ENCODE assay signal across 9 cellular contexts in genomic region chr5:140708787-140709186, GRCh38. TPM values are rescaled to one million over a fixed set of nuclear protein-coding genes. Genes with fewer than 3 reads are reported as not detected.
A peak's percentile ranks its signal among the peaks of the same experiment; 100 is the strongest.
DNase-seq lines count a peak whose midpoint lies in the region; ATAC-seq, FAIRE-seq and TF ChIP-seq lines count a peak whose summit lies in the region.
"Not testable (repeated sequence)": the region's sequence is repeated elsewhere in the genome, so short reads cannot be mapped to it uniquely, and the experiment has no call there.
"Had no signal": no experiment of that assay in that cellular context is flagged by ENCODE, and none has a peak within 500 bp of the region (broad histone marks: within the 10 kb centered on the region; RNA-seq: fewer than 3 reads in every experiment).

No MANE protein-coding gene starts in this region.

- not testable (repeated sequence) for ATAC-seq in CD4-positive, alpha-beta T cell (ENCODE audit: poor library complexity); T-helper 17 cell; activated T-helper 17 cell treated with anti-CD3 and anti-CD28 coated beads, Interleukin-2, amount 50 U/mL, for 72 hours (replicated peaks); natural killer cell treated with Interleukin-12 subunit alpha and Interleukin-12 subunit beta and Interleukin-15 and Interleukin-18, amount 100 ng/mL, for 72 hours
- peak; percentile 55 for ATAC-seq in HepG2

- H4K20me1 ChIP-seq in HepG2 (ENCODE audit: insufficient read depth, low read length), result not testable (repeated sequence)

- H3K36me3 ChIP-seq in HepG2 (replicated peaks in 1 of 2; ENCODE audit: control insufficient read depth in 1 of 2, insufficient read depth in 2 of 2, low read length in 2 of 2), result peaks cover 8 to 26% of the 10 kb centered on the region in 2 experiments

- peaks cover 27% of the 10 kb centered on the region for H3K4me1 Mint-ChIP-seq in CD4-positive, alpha-beta T cell (ENCODE audit: low read depth)
- H3K4me1 Mint-ChIP-seq in T-helper 17 cell, result peaks cover 28% of the 10 kb centered on the region
- peaks cover 17% of the 10 kb centered on the region for H3K4me1 Mint-ChIP-seq in activated T-helper 17 cell treated with anti-CD3 and anti-CD28 coated beads, Interleukin-2, amount 50 U/mL, for 72 hours
- H3K4me1 Mint-ChIP-seq in natural killer cell treated with Interleukin-12 subunit alpha and Interleukin-12 subunit beta and Interleukin-15 and Interleukin-18, amount 100 ng/mL, for 72 hours (ENCODE audit: low read depth in 2 of 2), result peaks cover 22 to 30% of the 10 kb centered on the region in 2 donors
- H3K4me1 Mint-ChIP-seq in type B pancreatic cell (ENCODE audit: unreplicated experiment), result peaks cover 10% of the 10 kb centered on the region

- not testable (repeated sequence) for BruUV-seq in HepG2 (replicated peaks; lab: Mats Ljungman, UMichigan)

- DNase-seq in CD4-positive, alpha-beta T cell; T-helper 17 cell; natural killer cell treated with Interleukin-12 subunit alpha and Interleukin-12 subunit beta and Interleukin-15 and Interleukin-18, amount 100 ng/mL, for 72 hours (ENCODE audit: low spot score); type B pancreatic cell (ENCODE audit: extremely low spot score, unreplicated experiment): not testable (repeated sequence)
- peak; percentile 2 for DNase-seq in NCI-H510A treated with DMSO at 0.1 percent for 48 hours (lab: John Stamatoyannopoulos, UW)
- peak; percentile 77 for DNase-seq in HepG2 (ENCODE audit: low spot score)

- not testable (repeated sequence) for H3K9me3 ChIP-seq in CD4-positive, alpha-beta T cell (ENCODE audit: control insufficient read depth, low read length); T-helper 17 cell (ENCODE audit: control insufficient read depth, low read length, poor library complexity, severe bottlenecking); HepG2 (ENCODE audit: low read length)

- FAIRE-seq in HepG2 (lab: Jason Lieb, UNC), result peak; percentile 69

- intact Hi-C loops in CD4-positive, alpha-beta T cell (cut with DNase I, micrococcal nuclease); HepG2 (cut with micrococcal nuclease; ENCODE audit: unreplicated experiment): not testable (repeated sequence)

- TF ChIP-seq CTCF in CD4-positive, alpha-beta T cell (IDR thresholded peaks at IDR 0.05); HepG2 (CRISPR knock-in tag; IDR thresholded peaks at IDR 0.05); type B pancreatic cell (conservative IDR thresholded peaks at IDR 0.05): not testable (repeated sequence)

- TF ChIP-seq EP300 in HepG2 (IDR thresholded peaks at IDR 0.05; ENCODE audit: low read depth in 2 of 2, low read length in 2 of 2); HepG2 (CRISPR knock-in tag; IDR thresholded peaks at IDR 0.05; ENCODE audit: borderline replicate concordance): not testable (repeated sequence)

- H3K4me3 Mint-ChIP-seq in CD4-positive, alpha-beta T cell, result peak overlapping the region; percentile 99
- not testable (repeated sequence) for H3K4me3 Mint-ChIP-seq in T-helper 17 cell
- H3K4me3 Mint-ChIP-seq in activated T-helper 17 cell treated with anti-CD3 and anti-CD28 coated beads, Interleukin-2, amount 50 U/mL, for 72 hours, result peak overlapping the region; percentile 95
- peak overlapping the region; percentile 38 for H3K4me3 Mint-ChIP-seq in natural killer cell treated with Interleukin-12 subunit alpha and Interleukin-12 subunit beta and Interleukin-15 and Interleukin-18, amount 100 ng/mL, for 72 hours
- peak overlapping the region; percentile 47 for H3K4me3 Mint-ChIP-seq in type B pancreatic cell

- H3K27ac ChIP-seq in CD4-positive, alpha-beta T cell (ENCODE audit: low read depth, low read length), result not testable (repeated sequence)
- peak overlapping the region; percentile 23 for H3K27ac ChIP-seq in HepG2 (ENCODE audit: extremely low read length, insufficient read depth, low read length)

- peaks cover 58% of the 10 kb centered on the region for H3K36me3 Mint-ChIP-seq in CD4-positive, alpha-beta T cell (ENCODE audit: low read depth)
- H3K36me3 Mint-ChIP-seq in T-helper 17 cell (ENCODE audit: low read depth), result peaks cover 13% of the 10 kb centered on the region
- H3K36me3 Mint-ChIP-seq in activated T-helper 17 cell treated with anti-CD3 and anti-CD28 coated beads, Interleukin-2, amount 50 U/mL, for 72 hours (ENCODE audit: low read depth), result peaks cover 54% of the 10 kb centered on the region
- H3K36me3 Mint-ChIP-seq in natural killer cell treated with Interleukin-12 subunit alpha and Interleukin-12 subunit beta and Interleukin-15 and Interleukin-18, amount 100 ng/mL, for 72 hours, result peaks cover 21% of the 10 kb centered on the region
- H3K36me3 Mint-ChIP-seq in type B pancreatic cell, result peaks cover 20% of the 10 kb centered on the region

- not testable (repeated sequence) for TF ChIP-seq RAD21 in HepG2 (CRISPR knock-in tag; IDR thresholded peaks at IDR 0.05)

- H3K4me1 ChIP-seq in HepG2 (ENCODE audit: insufficient read depth, low read length), result peaks cover 24% of the 10 kb centered on the region

- H2AFZ ChIP-seq in HepG2 (ENCODE audit: low read length), result not testable (repeated sequence)

- not testable (repeated sequence) for H3K27me3 ChIP-seq in CD4-positive, alpha-beta T cell (ENCODE audit: control insufficient read depth, insufficient read depth, low read length); HepG2 (ENCODE audit: control insufficient read depth in 1 of 2, insufficient read depth in 2 of 2, low read length in 2 of 2)

- POLR2A ChIA-PET in CD4-positive, alpha-beta T cell (lab: Charles Lee), result interaction anchor here (1.7 to 3.3 kb wide), 4 partner anchors 7 to 17 kb away, joined by 5 to 72 read pairs (median 20); partner anchors contain the start of genes HARS1, HARS2 and ZMAT2
- POLR2A ChIA-PET in HepG2 (lab: Yijun Ruan, JAX), result interaction anchor here (0.7 to 3.4 kb wide), 5 partner anchors 9 to 151 kb away, joined by 3 to 26 read pairs (median 7); partner anchors contain the start of genes HARS1, HARS2, IK and NDUFA2

- H3K9me3 Mint-ChIP-seq in CD4-positive, alpha-beta T cell; activated T-helper 17 cell treated with anti-CD3 and anti-CD28 coated beads, Interleukin-2, amount 50 U/mL, for 72 hours; natural killer cell treated with Interleukin-12 subunit alpha and Interleukin-12 subunit beta and Interleukin-15 and Interleukin-18, amount 100 ng/mL, for 72 hours; type B pancreatic cell: not testable (repeated sequence)

- H3K4me3 ChIP-seq in HepG2 (replicated peaks in 1 of 3; ENCODE audit: insufficient read depth in 1 of 3, low read depth in 2 of 3, low read length in 3 of 3), result not testable (repeated sequence)

- WGBS in HepG2 (ENCODE audit: low lambda C conversion rate), result 26% methylated on average over 9 of the region's 9 CpGs

- H3K27ac Mint-ChIP-seq in CD4-positive, alpha-beta T cell, result peak overlapping the region; percentile 98
- peak overlapping the region; percentile 99 for H3K27ac Mint-ChIP-seq in T-helper 17 cell
- not testable (repeated sequence) for H3K27ac Mint-ChIP-seq in activated T-helper 17 cell treated with anti-CD3 and anti-CD28 coated beads, Interleukin-2, amount 50 U/mL, for 72 hours; type B pancreatic cell
- peak overlapping the region; percentile 97 to 98 for H3K27ac Mint-ChIP-seq in natural killer cell treated with Interleukin-12 subunit alpha and Interleukin-12 subunit beta and Interleukin-15 and Interleukin-18, amount 100 ng/mL, for 72 hours

- H3K79me2 ChIP-seq in HepG2 (ENCODE audit: insufficient read depth, low read length), result not testable (repeated sequence)

- H3K9ac ChIP-seq in HepG2 (ENCODE audit: insufficient read depth, low read depth, low read length), result not testable (repeated sequence)

- not testable (repeated sequence) for H3K4me2 ChIP-seq in HepG2 (ENCODE audit: low read depth, low read length)

- CTCF ChIA-PET in CD4-positive, alpha-beta T cell (lab: Charles Lee), result interaction anchor here (0.8 kb wide), 1 partner anchor 11 kb away, joined by 3 read pairs; no protein-coding TSS in a partner anchor
- CTCF ChIA-PET in HepG2 (lab: Yijun Ruan, JAX; ENCODE audit: low intra/inter-chr PET ratio, low total read pairs), result not testable (repeated sequence)

- in situ Hi-C loops in HepG2 (cut with HindIII; ENCODE audit: extremely low pct_ligation_motif_present, low pct_unique_long_range_greater_than_20kb), result not testable (repeated sequence)

- not testable (repeated sequence) for TF ChIP-seq POLR2A in HepG2 (IDR thresholded peaks at IDR 0.05; ENCODE audit: insufficient read depth in 1 of 2, low read depth in 2 of 2, low read length in 2 of 2)

- not testable (repeated sequence) for H3K27me3 Mint-ChIP-seq in CD4-positive, alpha-beta T cell; T-helper 17 cell; activated T-helper 17 cell treated with anti-CD3 and anti-CD28 coated beads, Interleukin-2, amount 50 U/mL, for 72 hours; natural killer cell treated with Interleukin-12 subunit alpha and Interleukin-12 subunit beta and Interleukin-15 and Interleukin-18, amount 100 ng/mL, for 72 hours; type B pancreatic cell

RNA-seq across cellular contexts. Expression of gene ZMAT2, which starts 8.5 kb away (rescaled TPM):
- 10 to 100 TPM; 29.0 to 32.3 TPM for total RNA-seq in CD4-positive, alpha-beta T cell
- 10 to 100 TPM; 40.9 to 41.5 TPM for total RNA-seq in T-helper 17 cell
- total RNA-seq in activated T-helper 17 cell treated with anti-CD3 and anti-CD28 coated beads, Interleukin-2, amount 50 U/mL, for 72 hours, result 10 to 100 TPM; 47.5 to 58.0 TPM
- total RNA-seq in HepG2 (2016; rRNA removed; fragmentation: Illumina TruSeq; extraction: Trizol), result 92.8 and 141 TPM in 2 replicates
- total RNA-seq in HepG2 (2016; cell fraction: cytosol; rRNA removed; fragmentation: Illumina TruSeq; extraction: Trizol; ENCODE audit: low read depth), result 10.7 and 14.9 TPM in 2 replicates
- total RNA-seq in HepG2 (2016; cell fraction: insoluble cytoplasmic fraction; rRNA removed; fragmentation: Illumina TruSeq; extraction: Trizol), result 96.7 and 141 TPM in 2 replicates
- total RNA-seq in HepG2 (2016; cell fraction: membrane; rRNA removed; fragmentation: Illumina TruSeq; extraction: Trizol), result 28.5 and 32.2 TPM in 2 replicates
- total RNA-seq in HepG2 (2016; cell fraction: nucleus; rRNA removed; fragmentation: Illumina TruSeq; extraction: Trizol), result 35.3 and 39.3 TPM in 2 replicates
- 25.2 and 35.4 TPM in 2 replicates for polyA plus RNA-seq in HepG2 (2011; rRNA removed)
- polyA plus RNA-seq in HepG2 (2011; cell fraction: cytosol; rRNA removed), result 17.2 and 23.5 TPM in 2 replicates
- 10.4 and 17.0 TPM in 2 replicates for polyA plus RNA-seq in HepG2 (2011; cell fraction: nucleus; rRNA removed)
- polyA plus RNA-seq in HepG2 (2012), result 49.4 and 69.0 TPM in 2 replicates
- polyA plus RNA-seq in HepG2 (2016; cell fraction: cytosol; fragmentation: Illumina TruSeq; extraction: Trizol; ENCODE audit: low read depth), result 13.7 and 14.3 TPM in 2 replicates
- polyA plus RNA-seq in HepG2 (2016; cell fraction: insoluble cytoplasmic fraction; fragmentation: Illumina TruSeq; extraction: Trizol; ENCODE audit: low read depth), result 181 and 206 TPM in 2 replicates
- 25.7 and 27.5 TPM in 2 replicates for polyA plus RNA-seq in HepG2 (2016; cell fraction: membrane; fragmentation: Illumina TruSeq; extraction: Trizol; ENCODE audit: low read depth)
- 72.2 and 82.2 TPM in 2 replicates for polyA plus RNA-seq in HepG2 (2016; cell fraction: nucleus; fragmentation: Illumina TruSeq; extraction: Trizol; ENCODE audit: insufficient read depth, low read depth)
- 16.0 and 31.9 TPM in 2 replicates for polyA minus RNA-seq in HepG2 (2011; rRNA and poly(A)+ RNA removed; ENCODE audit: low replicate concordance)
- 7.4 and 9.7 TPM in 2 replicates for polyA minus RNA-seq in HepG2 (2011; cell fraction: cytosol; rRNA and poly(A)+ RNA removed)
- 22.8 and 25.5 TPM in 2 replicates for polyA minus RNA-seq in HepG2 (2011; cell fraction: nucleus; rRNA and poly(A)+ RNA removed)
- 10 to 100 TPM; 57.0 to 62.1 TPM for total RNA-seq in natural killer cell treated with Interleukin-12 subunit alpha and Interleukin-12 subunit beta and Interleukin-15 and Interleukin-18, amount 100 ng/mL, for 72 hours
- total RNA-seq in type B pancreatic cell (ENCODE audit: low replicate concordance), result 57.4 and 59.0 TPM in 2 replicates

RNA-seq across cellular contexts. Expression of gene HARS2, which starts 17.5 kb away (rescaled TPM):
- total RNA-seq in CD4-positive, alpha-beta T cell, result 10 to 100 TPM; 38.1 to 38.3 TPM
- total RNA-seq in T-helper 17 cell (10 to 100 TPM; 33.5 to 34.9 TPM), HepG2 (2016; rRNA removed; fragmentation: Illumina TruSeq; extraction: Trizol) (25.8 and 28.3 TPM in 2 replicates), type B pancreatic cell (ENCODE audit: low replicate concordance) (35.3 and 39.3 TPM in 2 replicates)
- total RNA-seq in activated T-helper 17 cell treated with anti-CD3 and anti-CD28 coated beads, Interleukin-2, amount 50 U/mL, for 72 hours, result 10 to 100 TPM; 24.7 to 30.2 TPM
- 5.1 and 6.4 TPM in 2 replicates for total RNA-seq in HepG2 (2016; cell fraction: cytosol; rRNA removed; fragmentation: Illumina TruSeq; extraction: Trizol; ENCODE audit: low read depth)
- total RNA-seq in HepG2 (2016; cell fraction: insoluble cytoplasmic fraction; rRNA removed; fragmentation: Illumina TruSeq; extraction: Trizol), result 26.9 and 28.1 TPM in 2 replicates
- 9.4 and 11.0 TPM in 2 replicates for total RNA-seq in HepG2 (2016; cell fraction: membrane; rRNA removed; fragmentation: Illumina TruSeq; extraction: Trizol)
- total RNA-seq in HepG2 (2016; cell fraction: nucleus; rRNA removed; fragmentation: Illumina TruSeq; extraction: Trizol), result 24.3 and 26.6 TPM in 2 replicates
- polyA plus RNA-seq in HepG2 (2011; rRNA removed), result 17.6 and 17.9 TPM in 2 replicates
- 11.2 and 13.9 TPM in 2 replicates for polyA plus RNA-seq in HepG2 (2011; cell fraction: cytosol; rRNA removed)
- 29.0 and 33.3 TPM in 2 replicates for polyA plus RNA-seq in HepG2 (2011; cell fraction: nucleus; rRNA removed)
- 14.2 and 15.4 TPM in 2 replicates for polyA plus RNA-seq in HepG2 (2012)
- polyA plus RNA-seq in HepG2 (2016; cell fraction: cytosol; fragmentation: Illumina TruSeq; extraction: Trizol; ENCODE audit: low read depth), result 1.7 and 2.6 TPM in 2 replicates
- 21.7 and 22.7 TPM in 2 replicates for polyA plus RNA-seq in HepG2 (2016; cell fraction: insoluble cytoplasmic fraction; fragmentation: Illumina TruSeq; extraction: Trizol; ENCODE audit: low read depth)
- polyA plus RNA-seq in HepG2 (2016; cell fraction: membrane; fragmentation: Illumina TruSeq; extraction: Trizol; ENCODE audit: low read depth), result 4.5 and 5.1 TPM in 2 replicates
- polyA plus RNA-seq in HepG2 (2016; cell fraction: nucleus; fragmentation: Illumina TruSeq; extraction: Trizol; ENCODE audit: insufficient read depth, low read depth), result 34.6 and 36.3 TPM in 2 replicates
- 18.1 and 21.0 TPM in 2 replicates for polyA minus RNA-seq in HepG2 (2011; rRNA and poly(A)+ RNA removed; ENCODE audit: low replicate concordance)
- polyA minus RNA-seq in HepG2 (2011; cell fraction: cytosol; rRNA and poly(A)+ RNA removed), result 8.6 and 10.0 TPM in 2 replicates
- 44.9 and 58.2 TPM in 2 replicates for polyA minus RNA-seq in HepG2 (2011; cell fraction: nucleus; rRNA and poly(A)+ RNA removed)
- 10 to 100 TPM; 28.2 to 33.9 TPM for total RNA-seq in natural killer cell treated with Interleukin-12 subunit alpha and Interleukin-12 subunit beta and Interleukin-15 and Interleukin-18, amount 100 ng/mL, for 72 hours

RNA-seq across cellular contexts. Expression of gene HARS1, which starts 17.6 kb away (rescaled TPM):
- total RNA-seq in CD4-positive, alpha-beta T cell, result 10 to 100 TPM; 53.5 to 54.1 TPM
- total RNA-seq in T-helper 17 cell (10 to 100 TPM; 44.8 to 49.3 TPM), HepG2 (2016; rRNA removed; fragmentation: Illumina TruSeq; extraction: Trizol) (66.2 and 78.8 TPM in 2 replicates), type B pancreatic cell (ENCODE audit: low replicate concordance) (55.3 and 67.7 TPM in 2 replicates)
- 100 to 1,000 TPM in 1 of 2 donors, 10 to 100 TPM in 1; 82.2 to 103 TPM for total RNA-seq in activated T-helper 17 cell treated with anti-CD3 and anti-CD28 coated beads, Interleukin-2, amount 50 U/mL, for 72 hours
- 13.1 and 14.5 TPM in 2 replicates for total RNA-seq in HepG2 (2016; cell fraction: cytosol; rRNA removed; fragmentation: Illumina TruSeq; extraction: Trizol; ENCODE audit: low read depth)
- total RNA-seq in HepG2 (2016; cell fraction: insoluble cytoplasmic fraction; rRNA removed; fragmentation: Illumina TruSeq; extraction: Trizol), result 70.2 and 81.1 TPM in 2 replicates
- total RNA-seq in HepG2 (2016; cell fraction: membrane; rRNA removed; fragmentation: Illumina TruSeq; extraction: Trizol), result 20.9 and 21.9 TPM in 2 replicates
- 45.1 and 48.6 TPM in 2 replicates for total RNA-seq in HepG2 (2016; cell fraction: nucleus; rRNA removed; fragmentation: Illumina TruSeq; extraction: Trizol)
- 36.9 and 37.2 TPM in 2 replicates for polyA plus RNA-seq in HepG2 (2011; rRNA removed)
- 33.8 and 44.9 TPM in 2 replicates for polyA plus RNA-seq in HepG2 (2011; cell fraction: cytosol; rRNA removed)
- 45.2 and 53.9 TPM in 2 replicates for polyA plus RNA-seq in HepG2 (2011; cell fraction: nucleus; rRNA removed)
- 36.0 and 36.8 TPM in 2 replicates for polyA plus RNA-seq in HepG2 (2012)
- 7.2 and 8.5 TPM in 2 replicates for polyA plus RNA-seq in HepG2 (2016; cell fraction: cytosol; fragmentation: Illumina TruSeq; extraction: Trizol; ENCODE audit: low read depth)
- polyA plus RNA-seq in HepG2 (2016; cell fraction: insoluble cytoplasmic fraction; fragmentation: Illumina TruSeq; extraction: Trizol; ENCODE audit: low read depth), result 86.5 and 89.9 TPM in 2 replicates
- polyA plus RNA-seq in HepG2 (2016; cell fraction: membrane; fragmentation: Illumina TruSeq; extraction: Trizol; ENCODE audit: low read depth), result 13.6 and 14.8 TPM in 2 replicates
- polyA plus RNA-seq in HepG2 (2016; cell fraction: nucleus; fragmentation: Illumina TruSeq; extraction: Trizol; ENCODE audit: insufficient read depth, low read depth), result 117 and 121 TPM in 2 replicates
- 23.8 and 62.7 TPM in 2 replicates for polyA minus RNA-seq in HepG2 (2011; rRNA and poly(A)+ RNA removed; ENCODE audit: low replicate concordance)
- 19.5 and 25.5 TPM in 2 replicates for polyA minus RNA-seq in HepG2 (2011; cell fraction: cytosol; rRNA and poly(A)+ RNA removed)
- 42.5 and 53.8 TPM in 2 replicates for polyA minus RNA-seq in HepG2 (2011; cell fraction: nucleus; rRNA and poly(A)+ RNA removed)
- 100 to 1,000 TPM; 104 to 113 TPM for total RNA-seq in natural killer cell treated with Interleukin-12 subunit alpha and Interleukin-12 subunit beta and Interleukin-15 and Interleukin-18, amount 100 ng/mL, for 72 hours

RNA-seq across cellular contexts. Expression of gene DND1, which starts 35.4 kb away (rescaled TPM):
- total RNA-seq in CD4-positive, alpha-beta T cell, result 1 to 10 TPM; 1.9 to 2.1 TPM
- total RNA-seq in T-helper 17 cell (1 to 10 TPM; 1.2 to 1.9 TPM), HepG2 (2016; rRNA removed; fragmentation: Illumina TruSeq; extraction: Trizol) (0.17 and 0.55 TPM in 2 replicates), type B pancreatic cell (ENCODE audit: low replicate concordance) (1.6 and 2.6 TPM in 2 replicates)
- 1 to 10 TPM; 3.0 to 3.4 TPM for total RNA-seq in activated T-helper 17 cell treated with anti-CD3 and anti-CD28 coated beads, Interleukin-2, amount 50 U/mL, for 72 hours
- total RNA-seq in HepG2 (2016; cell fraction: cytosol; rRNA removed; fragmentation: Illumina TruSeq; extraction: Trizol; ENCODE audit: low read depth), result not detected in 2 replicates
- total RNA-seq in HepG2 (2016; cell fraction: insoluble cytoplasmic fraction; rRNA removed; fragmentation: Illumina TruSeq; extraction: Trizol), result 0.63 TPM in 1 of 2 replicates, not detected in the other
- total RNA-seq in HepG2 (2016; cell fraction: membrane; rRNA removed; fragmentation: Illumina TruSeq; extraction: Trizol), result 0.15 and 0.21 TPM in 2 replicates
- 0.93 and 1.1 TPM in 2 replicates for total RNA-seq in HepG2 (2016; cell fraction: nucleus; rRNA removed; fragmentation: Illumina TruSeq; extraction: Trizol)
- polyA plus RNA-seq in HepG2 (2011; rRNA removed), result 0.48 and 1.3 TPM in 2 replicates
- polyA plus RNA-seq in HepG2 (2011; cell fraction: cytosol; rRNA removed), result 0.28 and 0.52 TPM in 2 replicates
- 8.9 and 9.8 TPM in 2 replicates for polyA plus RNA-seq in HepG2 (2011; cell fraction: nucleus; rRNA removed)
- not detected in 2 replicates for polyA plus RNA-seq in HepG2 (2012)
- 0.07 TPM in 1 of 2 replicates, not detected in the other for polyA plus RNA-seq in HepG2 (2016; cell fraction: cytosol; fragmentation: Illumina TruSeq; extraction: Trizol; ENCODE audit: low read depth)
- polyA plus RNA-seq in HepG2 (2016; cell fraction: insoluble cytoplasmic fraction; fragmentation: Illumina TruSeq; extraction: Trizol; ENCODE audit: low read depth), result 0.15 TPM in 1 of 2 replicates, not detected in the other
- 0.23 TPM in 2 replicates for polyA plus RNA-seq in HepG2 (2016; cell fraction: membrane; fragmentation: Illumina TruSeq; extraction: Trizol; ENCODE audit: low read depth)
- 2.8 and 3.7 TPM in 2 replicates for polyA plus RNA-seq in HepG2 (2016; cell fraction: nucleus; fragmentation: Illumina TruSeq; extraction: Trizol; ENCODE audit: insufficient read depth, low read depth)
- 0.88 and 1.3 TPM in 2 replicates for polyA minus RNA-seq in HepG2 (2011; rRNA and poly(A)+ RNA removed; ENCODE audit: low replicate concordance)
- not detected in 2 replicates for polyA minus RNA-seq in HepG2 (2011; cell fraction: cytosol; rRNA and poly(A)+ RNA removed)
- polyA minus RNA-seq in HepG2 (2011; cell fraction: nucleus; rRNA and poly(A)+ RNA removed), result 1.2 and 1.4 TPM in 2 replicates
- 1 to 10 TPM; 3.3 to 7.8 TPM for total RNA-seq in natural killer cell treated with Interleukin-12 subunit alpha and Interleukin-12 subunit beta and Interleukin-15 and Interleukin-18, amount 100 ng/mL, for 72 hours
- polyA plus RNA-seq: CD14-positive monocyte; CD8-positive, alpha-beta memory T cell had no signal

RNA-seq across cellular contexts. Expression of gene WDR55, which starts 44.1 kb away (rescaled TPM):
- 10 to 100 TPM; 40.1 to 42.9 TPM for total RNA-seq in CD4-positive, alpha-beta T cell
- total RNA-seq in T-helper 17 cell (10 to 100 TPM; 34.8 to 36.3 TPM), HepG2 (2016; rRNA removed; fragmentation: Illumina TruSeq; extraction: Trizol) (18.2 and 18.5 TPM in 2 replicates), type B pancreatic cell (ENCODE audit: low replicate concordance) (29.4 and 32.4 TPM in 2 replicates)
- 10 to 100 TPM; 38.8 TPM for total RNA-seq in activated T-helper 17 cell treated with anti-CD3 and anti-CD28 coated beads, Interleukin-2, amount 50 U/mL, for 72 hours
- 1.8 and 2.8 TPM in 2 replicates for total RNA-seq in HepG2 (2016; cell fraction: cytosol; rRNA removed; fragmentation: Illumina TruSeq; extraction: Trizol; ENCODE audit: low read depth)
- 17.1 and 17.6 TPM in 2 replicates for total RNA-seq in HepG2 (2016; cell fraction: insoluble cytoplasmic fraction; rRNA removed; fragmentation: Illumina TruSeq; extraction: Trizol)
- total RNA-seq in HepG2 (2016; cell fraction: membrane; rRNA removed; fragmentation: Illumina TruSeq; extraction: Trizol), result 8.8 TPM in 2 replicates
- 16.0 and 18.3 TPM in 2 replicates for total RNA-seq in HepG2 (2016; cell fraction: nucleus; rRNA removed; fragmentation: Illumina TruSeq; extraction: Trizol)
- polyA plus RNA-seq in HepG2 (2011; rRNA removed), result 17.7 and 23.4 TPM in 2 replicates
- polyA plus RNA-seq in HepG2 (2011; cell fraction: cytosol; rRNA removed), result 15.6 and 19.1 TPM in 2 replicates
- 55.5 and 55.6 TPM in 2 replicates for polyA plus RNA-seq in HepG2 (2011; cell fraction: nucleus; rRNA removed)
- 13.9 and 15.2 TPM in 2 replicates for polyA plus RNA-seq in HepG2 (2012)
- polyA plus RNA-seq in HepG2 (2016; cell fraction: cytosol; fragmentation: Illumina TruSeq; extraction: Trizol; ENCODE audit: low read depth), result 1.9 and 2.1 TPM in 2 replicates
- polyA plus RNA-seq in HepG2 (2016; cell fraction: insoluble cytoplasmic fraction; fragmentation: Illumina TruSeq; extraction: Trizol; ENCODE audit: low read depth), result 15.5 and 17.3 TPM in 2 replicates
- polyA plus RNA-seq in HepG2 (2016; cell fraction: membrane; fragmentation: Illumina TruSeq; extraction: Trizol; ENCODE audit: low read depth), result 5.0 and 5.9 TPM in 2 replicates
- polyA plus RNA-seq in HepG2 (2016; cell fraction: nucleus; fragmentation: Illumina TruSeq; extraction: Trizol; ENCODE audit: insufficient read depth, low read depth), result 50.1 and 52.2 TPM in 2 replicates
- polyA minus RNA-seq in HepG2 (2011; rRNA and poly(A)+ RNA removed; ENCODE audit: low replicate concordance), result 24.4 and 41.7 TPM in 2 replicates
- polyA minus RNA-seq in HepG2 (2011; cell fraction: cytosol; rRNA and poly(A)+ RNA removed), result 14.0 and 14.3 TPM in 2 replicates
- polyA minus RNA-seq in HepG2 (2011; cell fraction: nucleus; rRNA and poly(A)+ RNA removed), result 19.7 and 20.5 TPM in 2 replicates
- total RNA-seq in natural killer cell treated with Interleukin-12 subunit alpha and Interleukin-12 subunit beta and Interleukin-15 and Interleukin-18, amount 100 ng/mL, for 72 hours, result 10 to 100 TPM; 43.7 to 52.7 TPM
